In genomic region chr2:162118166-162119031, GRCh38 we compare ENCODE assay signal across 11 cellular contexts. TPM values are rescaled to one million over a fixed set of nuclear protein-coding genes. Genes with fewer than 3 reads are reported as not detected.
DNase-seq lines count a peak whose midpoint lies in the region; ATAC-seq and TF ChIP-seq lines count a peak whose summit lies in the region.
"Had no signal": no experiment of that assay in that cellular context is flagged by ENCODE, and none has a peak within 500 bp of the region (broad histone marks: within the 10 kb centered on the region; RNA-seq: fewer than 3 reads in every experiment).

No MANE protein-coding gene starts in this region.

- H4K20me1 ChIP-seq in OCI-LY7 (ENCODE audit: insufficient read depth, low read length), result no peaks in the 10 kb centered on the region

- H3K4me1 ChIP-seq in lung (ENCODE audit: control insufficient read depth in 2 of 2, insufficient read depth in 2 of 2, low read length in 2 of 2) (peaks cover 0 to 6% of the 10 kb centered on the region in 2 donors), OCI-LY7 (ENCODE audit: insufficient read depth, low read length, poor library complexity, severe bottlenecking) (no peaks in the 10 kb centered on the region)

- TF ChIP-seq CTCF in AG09309 (IDR thresholded peaks at IDR 0.05; ENCODE audit: control insufficient read depth, insufficient read depth, low read depth, low read length, missing control alignments), result no peak
- TF ChIP-seq CTCF in choroid plexus epithelial cell (conservative IDR thresholded peaks at IDR 0.05; ENCODE audit: low read depth, low read length), result no peak
- TF ChIP-seq CTCF in lung (IDR thresholded peaks at IDR 0.05; ENCODE audit: control extremely low read depth, extremely low read depth), result no peak
- TF ChIP-seq CTCF in OCI-LY7 (conservative IDR thresholded peaks at IDR 0.05; ENCODE audit: low read length), result no peak

- H3K9me3 ChIP-seq in lung (ENCODE audit: control insufficient read depth in 2 of 2, insufficient read depth in 1 of 2, low read length in 1 of 2) (peaks cover 0 to 3% of the 10 kb centered on the region in 2 donors), OCI-LY7 (ENCODE audit: low read length) (no peaks in the 10 kb centered on the region)

- intact Hi-C loops in OCI-LY7 (cut with micrococcal nuclease; ENCODE audit: unreplicated experiment), result no loop called here

- H3K27ac Mint-ChIP-seq in stimulated activated naive CD8-positive, alpha-beta T cell treated with anti-CD3 and anti-CD28 coated beads, Interleukin-15, amount 100 ng/mL, for 72 hours, result no peak overlapping the region

- ATAC-seq in lung (ENCODE audit: insufficient read depth, low FRiP score) (peak; percentile 59), HG03432 (IDR thresholded peaks at IDR 0.05; ENCODE audit: unreplicated experiment) (no peak)
- no peak for ATAC-seq in stimulated activated naive CD8-positive, alpha-beta T cell treated with anti-CD3 and anti-CD28 coated beads, Interleukin-15, amount 100 ng/mL, for 72 hours

- 43 to 48% methylated on average over 7 of the region's 7 CpGs for WGBS in lung, 2 donors

- H3K4me2 ChIP-seq in OCI-LY7 (ENCODE audit: low read length), result no peak overlapping the region

- H3K36me3 ChIP-seq in lung (ENCODE audit: control insufficient read depth in 2 of 2, insufficient read depth in 2 of 2, low read length in 2 of 2) (no peaks in the 10 kb centered on the region), OCI-LY7 (ENCODE audit: insufficient read depth, low read length) (no peaks in the 10 kb centered on the region)

- no peaks in the 10 kb centered on the region for H3K9me2 ChIP-seq in OCI-LY7 (ENCODE audit: insufficient read depth, low read length)

- H3K4me3 Mint-ChIP-seq in stimulated activated naive CD8-positive, alpha-beta T cell treated with anti-CD3 and anti-CD28 coated beads, Interleukin-15, amount 100 ng/mL, for 72 hours, result no peak overlapping the region

- peak; percentile 49 for DNase-seq in AG09309 (ENCODE audit: low read depth)
- DNase-seq in HT1080 (ENCODE audit: low read depth), result peak; percentile 83
- DNase-seq in choroid plexus epithelial cell (ENCODE audit: low read depth), result peak; percentile 33
- DNase-seq in lung (ENCODE audit: low spot score), result no peak
- DNase-seq in NCI-H2227 treated with DMSO at 0.1 percent for 48 hours (lab: John Stamatoyannopoulos, UW), result no peak
- no peak for DNase-seq in OCI-LY7 (ENCODE audit: low spot score)
- no peak for DNase-seq in stimulated activated naive CD8-positive, alpha-beta T cell treated with anti-CD3 and anti-CD28 coated beads, Interleukin-15, amount 100 ng/mL, for 72 hours
- DNase-seq: activated CD4-positive, alpha-beta T cell treated with anti-CD3 and anti-CD28 coated beads, Interleukin-2, amount 50 U/mL, for 48 hours; DMS 273 treated with DMSO at 0.1 percent for 48 hours; kidney had no signal

- no peaks in the 10 kb centered on the region for H3K27me3 Mint-ChIP-seq in stimulated activated naive CD8-positive, alpha-beta T cell treated with anti-CD3 and anti-CD28 coated beads, Interleukin-15, amount 100 ng/mL, for 72 hours

- peaks cover 11 to 13% of the 10 kb centered on the region in 2 donors for H3K9me3 Mint-ChIP-seq in stimulated activated naive CD8-positive, alpha-beta T cell treated with anti-CD3 and anti-CD28 coated beads, Interleukin-15, amount 100 ng/mL, for 72 hours

- H3K27ac ChIP-seq in lung (ENCODE audit: low read depth in 1 of 2, low read length in 1 of 2) (peak overlapping the region in 1 of 2 donors; percentile 75), OCI-LY7 (ENCODE audit: low read depth, low read length, poor library complexity, severe bottlenecking) (no peak overlapping the region)

- H3K27me3 ChIP-seq in lung (ENCODE audit: control insufficient read depth, insufficient read depth), result no peaks in the 10 kb centered on the region

- H2AFZ ChIP-seq in OCI-LY7 (ENCODE audit: low read length), result no peak overlapping the region

- POLR2A ChIA-PET in OCI-LY7 (lab: Charles Lee), result interaction anchor here (2.3 kb wide), 1 partner anchor 8 kb away, joined by 9 read pairs; no protein-coding TSS in a partner anchor

- H3K4me3 ChIP-seq in AG09309 (ENCODE audit: control insufficient read depth, low read depth, low read length) (no peak overlapping the region), choroid plexus epithelial cell (ENCODE audit: low read depth, low read length) (no peak overlapping the region), lung (no peak overlapping the region), OCI-LY7 (ENCODE audit: low read depth, low read length, poor library complexity, severe bottlenecking) (no peak overlapping the region)

- H3K79me2 ChIP-seq in OCI-LY7 (ENCODE audit: insufficient read depth, low read depth, low read length), result no peaks in the 10 kb centered on the region

- CTCF ChIA-PET in OCI-LY7 (lab: Charles Lee; ENCODE audit: unreplicated experiment), result no interaction called here

- BruUV-seq in OCI-LY7 (replicated peaks; lab: Mats Ljungman, UMichigan), result no TSS peak

- H3K4me1 Mint-ChIP-seq in stimulated activated naive CD8-positive, alpha-beta T cell treated with anti-CD3 and anti-CD28 coated beads, Interleukin-15, amount 100 ng/mL, for 72 hours, result peaks cover 11% of the 10 kb centered on the region

RNA-seq across cellular contexts. Expression of gene GCG, which starts 33.6 kb away (rescaled TPM):
- 0.16 TPM in 1 of 2 replicates, not detected in the other for total RNA-seq in HT1080 (2014; rRNA removed; shearing (Covaris generic))
- not detected in 2 replicates for polyA plus RNA-seq in HT1080 (2015; cell fraction: cytosol; rRNA removed)
- not detected in 2 replicates for polyA plus RNA-seq in HT1080 (2015; cell fraction: nucleus; rRNA removed)
- total RNA-seq in lung, result not detected
- under 1 TPM in 1 of 2 donors, not detected in 1; 0.14 TPM for polyA plus RNA-seq in lung
- total RNA-seq in OCI-LY7 (2014; rRNA removed; shearing (Covaris generic)), result not detected in 2 replicates
- total RNA-seq in OCI-LY7 (2022), result not detected in 2 replicates
- total RNA-seq: kidney had no signal

RNA-seq across cellular contexts. Expression of gene DPP4, which starts 44.4 kb away (rescaled TPM):
- not detected in 2 replicates for total RNA-seq in HT1080 (2014; rRNA removed; shearing (Covaris generic))
- not detected in 2 replicates for polyA plus RNA-seq in HT1080 (2015; cell fraction: cytosol; rRNA removed)
- polyA plus RNA-seq in HT1080 (2015; cell fraction: nucleus; rRNA removed), result not detected in 2 replicates
- 10 to 100 TPM; 27.7 to 51.6 TPM for total RNA-seq in lung
- 10 to 100 TPM in 1 of 2 donors, 1 to 10 TPM in 1; 7.2 to 14.9 TPM for polyA plus RNA-seq in lung
- total RNA-seq in OCI-LY7 (2014; rRNA removed; shearing (Covaris generic)), result not detected in 2 replicates
- not detected in 2 replicates for total RNA-seq in OCI-LY7 (2022)

Comparison
In these comparisons a context has a peak if more than half of its experiments do, and no peak if none do; other contexts are left out.
1. DNase-seq: peak in AG09309 (single experiment), HT1080 (single experiment) and choroid plexus epithelial cell (single experiment); none in lung (single experiment), NCI-H2227 treated with DMSO at 0.1 percent for 48 hours (single experiment), OCI-LY7 (single experiment) and stimulated activated naive CD8-positive, alpha-beta T cell treated with anti-CD3 and anti-CD28 coated beads, Interleukin-15, amount 100 ng/mL, for 72 hours (0 of 2).
2. RNA of gene DPP4, which starts 44.4 kb away (total RNA-seq): 27.7 to 51.6 TPM in lung; not detected in HT1080 and not detected in OCI-LY7; every median in the first group is over 10 times any median in the second.